Comparison of ENCODE assay signal across 21 cellular contexts in the genomic region with DNA sequence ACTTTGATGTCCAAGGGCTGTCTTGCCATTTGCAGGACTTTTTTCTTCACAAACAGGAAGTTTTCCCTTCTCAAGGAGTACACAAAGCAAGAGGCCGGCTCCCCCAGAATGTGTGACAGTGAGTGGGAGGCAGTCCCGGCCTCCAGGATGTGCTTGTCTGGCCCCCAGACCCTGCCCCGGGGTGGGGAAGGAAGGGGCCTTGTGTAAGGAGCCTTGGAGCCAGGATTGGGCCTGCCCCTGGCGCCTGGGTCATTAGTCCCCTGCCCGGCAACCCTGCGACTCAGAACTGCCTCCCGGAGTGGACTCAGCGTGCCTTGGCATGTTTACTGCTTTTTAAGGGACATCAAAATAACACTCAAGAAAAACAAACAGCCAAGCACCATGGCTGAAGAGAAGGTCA.
"Had no signal": no experiment of that assay in that cellular context is flagged by ENCODE, and none has a peak within 500 bp of the region (broad histone marks: within the 10 kb centered on the region; RNA-seq: fewer than 3 reads in every experiment).

No MANE protein-coding gene starts in this region.

- H3K27ac Mint-ChIP-seq: activated CD4-positive, alpha-beta memory T cell treated with anti-CD3 and anti-CD28 coated beads for 36 hours; activated CD4-positive, alpha-beta T cell treated with anti-CD3 and anti-CD28 coated beads for 36 hours; activated CD4-positive, alpha-beta T cell treated with anti-CD3 and anti-CD28 coated beads, Interleukin-2, amount 10 ng/mL, durations not matched to agents 24 days and 14 days; activated CD8-positive, alpha-beta T cell treated with anti-CD3 and anti-CD28 coated beads, Interleukin-2, amount 10 ng/mL, durations not matched to agents 7 days and 5 days; activated naive CD8-positive, alpha-beta T cell; activated T-helper 17 cell treated with anti-CD3 and anti-CD28 coated beads, Interleukin-2, amount 50 U/mL, for 72 hours had no signal

- H3K4me3 Mint-ChIP-seq: activated CD4-positive, alpha-beta memory T cell treated with anti-CD3 and anti-CD28 coated beads for 36 hours; activated CD4-positive, alpha-beta T cell treated with anti-CD3 and anti-CD28 coated beads for 36 hours; activated CD4-positive, alpha-beta T cell treated with anti-CD3 and anti-CD28 coated beads, Interleukin-2, amount 10 ng/mL, durations not matched to agents 24 days and 14 days; activated CD8-positive, alpha-beta T cell treated with anti-CD3 and anti-CD28 coated beads, Interleukin-2, amount 10 ng/mL, durations not matched to agents 7 days and 5 days; activated naive CD8-positive, alpha-beta T cell; activated T-cell treated with anti-CD3 and anti-CD28 coated beads, Interleukin-2, amount 50 U/mL, for 4 hours; activated T-helper 17 cell treated with anti-CD3 and anti-CD28 coated beads, Interleukin-2, amount 50 U/mL, for 72 hours; central memory CD8-positive, alpha-beta T cell had no signal

- H3K36me3 ChIP-seq: brain microvascular endothelial cell had no signal

- DNase-seq: activated CD4-positive, alpha-beta memory T cell treated with anti-CD3 and anti-CD28 coated beads for 36 hours; activated CD4-positive, alpha-beta T cell treated with anti-CD3 and anti-CD28 coated beads for 36 hours; activated CD4-positive, alpha-beta T cell treated with anti-CD3 and anti-CD28 coated beads, Interleukin-2, amount 10 ng/mL, durations not matched to agents 24 days and 14 days; activated CD4-positive, CD25-positive, alpha-beta regulatory T cell; activated CD4-positive, CD25-positive, alpha-beta regulatory T cell treated with anti-CD3 and anti-CD28 coated beads, Interleukin-2, amount 50 U/mL, for 72 hours; activated CD8-positive, alpha-beta T cell treated with anti-CD3 and anti-CD28 coated beads, Interleukin-2, amount 10 ng/mL, durations not matched to agents 7 days and 5 days; activated effector memory CD4-positive, alpha-beta T cell treated with Interleukin-2 at 50 U/mL for 16 hours; activated gamma-delta T cell treated with Interleukin-2 at 50 U/mL for 16 hours; activated naive CD4-positive, alpha-beta T cell treated with anti-CD3 and anti-CD28 coated beads, Interleukin-2, amount 50 U/mL, for 16 hours; activated naive CD4-positive, alpha-beta T cell treated with Interleukin-2 at 50 U/mL for 16 hours; activated T-cell treated with anti-CD3 and anti-CD28 coated beads, Interleukin-2, amount 50 U/mL, for 4 hours; amniotic stem cell; anterior cingulate cortex; brain microvascular endothelial cell; cortex of kidney; effector CD8-positive, alpha-beta T cell; T-helper 2 cell had no signal

- H3K27me3 Mint-ChIP-seq: activated CD4-positive, alpha-beta memory T cell treated with anti-CD3 and anti-CD28 coated beads for 36 hours; activated CD4-positive, alpha-beta T cell treated with anti-CD3 and anti-CD28 coated beads for 36 hours; activated naive CD8-positive, alpha-beta T cell had no signal

- ATAC-seq: activated CD4-positive, alpha-beta T cell treated with anti-CD3 and anti-CD28 coated beads for 36 hours; activated CD8-positive, alpha-beta T cell treated with anti-CD3 and anti-CD28 coated beads, Interleukin-2, amount 10 ng/mL, durations not matched to agents 7 days and 5 days; activated T-cell treated with anti-CD3 and anti-CD28 coated beads, Interleukin-2, amount 50 U/mL, for 4 hours; activated T-helper 17 cell treated with anti-CD3 and anti-CD28 coated beads, Interleukin-2, amount 50 U/mL, for 72 hours; esophagus mucosa had no signal

- H3K4me1 Mint-ChIP-seq: activated CD4-positive, alpha-beta T cell treated with anti-CD3 and anti-CD28 coated beads for 36 hours; activated CD4-positive, alpha-beta T cell treated with anti-CD3 and anti-CD28 coated beads, Interleukin-2, amount 10 ng/mL, durations not matched to agents 24 days and 14 days; activated T-helper 17 cell treated with anti-CD3 and anti-CD28 coated beads, Interleukin-2, amount 50 U/mL, for 72 hours; central memory CD8-positive, alpha-beta T cell had no signal

- H3K9me3 Mint-ChIP-seq: activated CD4-positive, alpha-beta memory T cell treated with anti-CD3 and anti-CD28 coated beads for 36 hours; activated CD4-positive, alpha-beta T cell treated with anti-CD3 and anti-CD28 coated beads, Interleukin-2, amount 10 ng/mL, durations not matched to agents 24 days and 14 days; activated T-cell treated with anti-CD3 and anti-CD28 coated beads, Interleukin-2, amount 50 U/mL, for 4 hours; activated T-helper 17 cell treated with anti-CD3 and anti-CD28 coated beads, Interleukin-2, amount 50 U/mL, for 72 hours; central memory CD8-positive, alpha-beta T cell had no signal

- H3K36me3 Mint-ChIP-seq: activated CD4-positive, alpha-beta memory T cell treated with anti-CD3 and anti-CD28 coated beads for 36 hours; activated naive CD8-positive, alpha-beta T cell had no signal

- H3K27ac ChIP-seq: brain microvascular endothelial cell had no signal
